ENCODE assay signal across 8 cellular contexts in the genomic region with DNA sequence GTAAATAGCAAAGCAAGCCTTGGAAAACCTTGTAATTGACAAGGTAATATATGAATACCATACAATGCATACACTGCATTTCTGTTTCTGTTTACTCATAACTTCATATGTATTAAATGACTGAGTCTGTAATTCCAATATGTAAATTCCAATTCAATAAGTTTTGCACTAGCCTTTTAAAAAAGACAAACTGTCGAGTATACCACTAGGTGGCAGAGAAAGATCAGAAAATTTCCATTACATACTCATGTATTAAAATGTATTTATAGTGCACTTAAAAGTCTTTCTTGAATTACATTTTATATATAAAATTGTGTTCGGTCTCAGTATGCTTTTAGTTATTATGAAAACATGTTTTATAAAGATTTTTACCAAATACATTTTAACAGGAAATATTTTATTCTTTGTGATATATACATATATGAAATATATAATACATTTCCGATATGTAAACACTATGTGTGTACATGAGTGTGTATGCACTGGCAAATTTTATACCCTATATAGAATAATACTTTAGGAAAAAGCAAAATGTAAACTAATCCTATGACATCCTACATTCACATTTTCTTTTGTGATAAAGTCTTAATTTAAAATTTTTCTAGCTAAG.
DNase-seq lines count a peak whose midpoint lies in the region; ATAC-seq and TF ChIP-seq lines count a peak whose summit lies in the region.

No MANE protein-coding gene starts in this region.

- no peaks in the 10 kb centered on the region for H3K9me3 Mint-ChIP-seq in activated naive CD8-positive, alpha-beta T cell treated with anti-CD3 and anti-CD28 coated beads for 36 hours

- TF ChIP-seq CTCF in C4-2B (conservative IDR thresholded peaks at IDR 0.05) (peak; percentile 60), Peyer's patch (IDR thresholded peaks at IDR 0.05) (peak in 4 of 6 experiments; percentile 23 to 43 (median 32)), fibroblast of mammary gland (conservative IDR thresholded peaks at IDR 0.05; ENCODE audit: control insufficient read depth, insufficient read depth, low read depth, low read length) (peak; percentile 48), transverse colon (IDR thresholded peaks at IDR 0.05) (peak; percentile 31 to 47 (median 40))

- H3K36me3 ChIP-seq in Peyer's patch = no peaks in the 10 kb centered on the region
- H3K36me3 ChIP-seq in transverse colon = no peaks in the 10 kb centered on the region

- in situ Hi-C loops in transverse colon (cut with MboI; ENCODE audit: low pct_ligation_motif_present in 1 of 4, low pct_unique_long_range_greater_than_20kb in 1 of 4, low sequenced_read_pairs in 3 of 4) = loop anchor here in 1 of 4 donors (25.0 kb wide), 1 partner anchor 388 kb away; no protein-coding TSS in a partner anchor

- no peak overlapping the region for H3K4me3 ChIP-seq in Peyer's patch
- no peak overlapping the region for H3K4me3 ChIP-seq in fibroblast of mammary gland (ENCODE audit: control insufficient read depth, low read depth, low read length)
- H3K4me3 ChIP-seq in transverse colon = no peak overlapping the region

- H3K27me3 ChIP-seq in Peyer's patch (no peaks in the 10 kb centered on the region), transverse colon (no peaks in the 10 kb centered on the region)

- no peaks in the 10 kb centered on the region for H3K4me1 Mint-ChIP-seq in activated naive CD8-positive, alpha-beta T cell treated with anti-CD3 and anti-CD28 coated beads for 36 hours

- H3K9me3 ChIP-seq in Peyer's patch = no peaks in the 10 kb centered on the region
- H3K9me3 ChIP-seq in transverse colon = no peaks in the 10 kb centered on the region

- no peak overlapping the region for H3K27ac Mint-ChIP-seq in activated naive CD8-positive, alpha-beta T cell treated with anti-CD3 and anti-CD28 coated beads for 36 hours

- 25 to 27% methylated on average over 3 of the region's 3 CpGs for WGBS in transverse colon (ENCODE audit: low coverage in 1 of 2), 2 donors

- DNase-seq in Peyer's patch (no peak), fibroblast of mammary gland (ENCODE audit: low read depth) (peak; percentile 65), transverse colon (no peak)
- DNase-seq in activated CD4-positive, alpha-beta T cell treated with anti-CD3 and anti-CD28 coated beads, Interleukin-2, amount 50 U/mL, for 4 hours = no peak
- DNase-seq in activated naive CD8-positive, alpha-beta T cell treated with anti-CD3 and anti-CD28 coated beads for 36 hours = no peak

- TF ChIP-seq EP300 in transverse colon (IDR thresholded peaks at IDR 0.05; ENCODE audit: low read depth) = no peak

- no peaks in the 10 kb centered on the region for H3K36me3 Mint-ChIP-seq in activated naive CD8-positive, alpha-beta T cell treated with anti-CD3 and anti-CD28 coated beads for 36 hours

- no peaks in the 10 kb centered on the region for H3K4me1 ChIP-seq in Peyer's patch
- H3K4me1 ChIP-seq in transverse colon = no peaks in the 10 kb centered on the region

- no peak overlapping the region for H3K4me3 Mint-ChIP-seq in activated naive CD8-positive, alpha-beta T cell treated with anti-CD3 and anti-CD28 coated beads for 36 hours

- H3K27me3 Mint-ChIP-seq in activated naive CD8-positive, alpha-beta T cell treated with anti-CD3 and anti-CD28 coated beads for 36 hours = no peaks in the 10 kb centered on the region

- TF ChIP-seq POLR2A in Peyer's patch (IDR thresholded peaks at IDR 0.05) (no peak), transverse colon (IDR thresholded peaks at IDR 0.05) (no peak)

- H3K27ac ChIP-seq in C4-2B (no peak overlapping the region), Peyer's patch (no peak overlapping the region), transverse colon (no peak overlapping the region)

- intact Hi-C loops in transverse colon (cut with DNase I; ENCODE audit: low total_unique reads) = loop anchor here (10.0 kb wide), 2 partner anchors 311 to 381 kb away; no protein-coding TSS in a partner anchor

- ATAC-seq in HG03175 (IDR thresholded peaks at IDR 0.05; ENCODE audit: unreplicated experiment) = peak; percentile 46
- no peak for ATAC-seq in GM19324 (IDR thresholded peaks at IDR 0.05; ENCODE audit: low FRiP score, unreplicated experiment)
